ENCODE assay signal across 8 cellular contexts in the genomic region with DNA sequence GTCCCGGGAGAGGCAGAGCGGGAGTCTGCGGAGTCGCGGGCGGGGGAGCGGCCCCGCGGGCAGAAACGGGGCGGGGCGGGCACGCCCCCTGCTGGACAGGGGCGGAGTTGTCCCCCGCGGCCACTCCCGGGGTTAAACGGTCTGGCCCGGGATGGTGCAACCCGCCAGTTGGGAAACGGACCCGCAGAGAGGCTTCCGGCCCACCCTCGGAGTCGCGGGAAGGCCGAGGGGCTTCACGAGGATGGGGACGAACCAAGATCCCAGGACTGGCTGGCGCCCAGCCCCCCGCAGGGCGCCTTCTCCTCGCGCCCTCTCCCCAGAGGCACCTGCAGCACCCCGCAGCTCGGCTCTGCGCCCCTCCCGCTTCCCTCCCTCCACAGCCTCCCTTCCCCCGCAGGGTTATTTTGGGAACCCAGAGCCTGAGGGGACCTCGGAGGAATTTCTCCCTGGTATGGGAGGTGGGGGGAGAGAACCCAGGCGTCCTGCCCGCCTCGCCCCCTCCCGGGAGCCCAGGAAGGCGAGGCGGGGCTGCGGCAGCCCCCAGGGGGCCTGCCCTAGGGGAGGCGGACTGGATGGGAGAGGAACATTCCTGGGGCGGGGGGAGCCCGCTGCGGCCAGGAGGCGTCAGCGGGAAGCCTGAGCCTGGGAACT. TPM values are rescaled to one million over a fixed set of nuclear protein-coding genes. Genes with fewer than 3 reads are reported as not detected.
DNase-seq lines count a peak whose midpoint lies in the region; ATAC-seq and TF ChIP-seq lines count a peak whose summit lies in the region.

No MANE protein-coding gene starts in this region.

- H3K27me3 Mint-ChIP-seq in activated CD4-positive, alpha-beta T cell treated with anti-CD3 and anti-CD28 coated beads for 36 hours, result peaks cover 5% of the 10 kb centered on the region

- WGBS in lower leg skin, 2 donors, result 0 to 2% methylated on average over 24 to 29 of the region's 53 CpGs

- TF ChIP-seq CTCF in coronary artery (IDR thresholded peaks at IDR 0.05), result peak; percentile 88
- no peak for TF ChIP-seq CTCF in lower leg skin (IDR thresholded peaks at IDR 0.05)

- H3K4me3 Mint-ChIP-seq in activated CD4-positive, alpha-beta T cell treated with anti-CD3 and anti-CD28 coated beads for 36 hours, result peak overlapping the region; percentile 73

- H3K4me1 Mint-ChIP-seq in activated CD4-positive, alpha-beta T cell treated with anti-CD3 and anti-CD28 coated beads for 36 hours, result peaks cover 25% of the 10 kb centered on the region

- H3K36me3 ChIP-seq in KOPT-K1 (ENCODE audit: insufficient read depth, low read length), result peaks cover 28% of the 10 kb centered on the region

- peak; percentile 31 for DNase-seq in GDM1 (lab: John Stamatoyannopoulos, UW)
- DNase-seq in activated CD4-positive, alpha-beta T cell treated with anti-CD3 and anti-CD28 coated beads for 36 hours, result peak; percentile 86
- peak; percentile 93 for DNase-seq in coronary artery (ENCODE audit: low spot score)
- peak in 1 of 2 donors; percentile 96 for DNase-seq in lower leg skin (ENCODE audit: low spot score in 2 of 2)
- DNase-seq in stimulated activated CD4-positive, alpha-beta T cell treated with anti-CD3 and anti-CD28 coated beads, TNF-alpha, amount 100 ng/mL, for 24 hours (ENCODE audit: low read depth in 3 of 3), result peak; percentile 56 to 67 (median 60)
- DNase-seq in DMS79 treated with DMSO at 0.1 percent for 48 hours (lab: John Stamatoyannopoulos, UW), result no peak

- ATAC-seq in activated CD4-positive, alpha-beta T cell treated with anti-CD3 and anti-CD28 coated beads for 36 hours, result peak; percentile 47
- no peak for ATAC-seq in GM18519 (IDR thresholded peaks at IDR 0.05; ENCODE audit: low FRiP score, unreplicated experiment)

- intact Hi-C loops in activated CD4-positive, alpha-beta T cell treated with anti-CD3 and anti-CD28 coated beads for 36 hours (cut with DNase I, micrococcal nuclease), result loop anchor here (1.0 to 2.0 kb wide), 6 partner anchors 20 to 384 kb away; partner anchors contain the start of genes NRXN2 (in 1 of the 2), RPS6KA4 (in 1 of the 2) and SF1 (in 1 of the 2)
- intact Hi-C loops in lower leg skin (cut with DNase I; ENCODE audit: low total_unique reads), result no loop called here

- no peaks in the 10 kb centered on the region for H3K9me3 ChIP-seq in KOPT-K1 (ENCODE audit: insufficient read depth, low read length, poor library complexity, severe bottlenecking)

- no peaks in the 10 kb centered on the region for H3K36me3 Mint-ChIP-seq in activated CD4-positive, alpha-beta T cell treated with anti-CD3 and anti-CD28 coated beads for 36 hours (ENCODE audit: low read depth)

- peak overlapping the region; percentile 76 for H3K4me3 ChIP-seq in coronary artery
- H3K4me3 ChIP-seq in lower leg skin (ENCODE audit: low read depth, poor library complexity, severe bottlenecking), result peak overlapping the region; percentile 18

- POLR2A ChIA-PET in activated CD4-positive, alpha-beta T cell treated with anti-CD3 and anti-CD28 coated beads for 36 hours (lab: Charles Lee), result no interaction called here

- H3K9me3 Mint-ChIP-seq in activated CD4-positive, alpha-beta T cell treated with anti-CD3 and anti-CD28 coated beads for 36 hours (ENCODE audit: low read depth), result no peaks in the 10 kb centered on the region

- no peak for TF ChIP-seq POLR2A in lower leg skin (IDR thresholded peaks at IDR 0.05)

- no peak overlapping the region for H3K27ac Mint-ChIP-seq in activated CD4-positive, alpha-beta T cell treated with anti-CD3 and anti-CD28 coated beads for 36 hours

- CTCF ChIA-PET in activated CD4-positive, alpha-beta T cell treated with anti-CD3 and anti-CD28 coated beads for 36 hours (lab: Charles Lee), result interaction anchor here (0.6 to 1.8 kb wide), 6 partner anchors 10 to 131 kb away, joined by 3 to 6 read pairs (median 4); no protein-coding TSS in a partner anchor

- H3K27ac ChIP-seq in KOPT-K1 (ENCODE audit: low read depth, low read length, poor library complexity, severe bottlenecking) (peak overlapping the region; percentile 98), coronary artery (peak overlapping the region; percentile 91 to 99)

RNA-seq across cellular contexts. Expression of gene RASGRP2, which starts 0.9 kb away (rescaled TPM):
- 1 to 10 TPM; 5.6 to 5.9 TPM for total RNA-seq in activated CD4-positive, alpha-beta T cell treated with anti-CD3 and anti-CD28 coated beads for 36 hours
- 1 to 10 TPM; 1.1 to 10.0 (median 5.0) TPM for total RNA-seq in lower leg skin

RNA-seq across cellular contexts. Expression of gene PYGM, which starts 16.7 kb away (rescaled TPM):
- total RNA-seq in activated CD4-positive, alpha-beta T cell treated with anti-CD3 and anti-CD28 coated beads for 36 hours, result 1 to 10 TPM in 1 of 2 experiments, under 1 TPM in 1; 0.87 to 1.5 TPM
- total RNA-seq in lower leg skin, result 1 to 10 TPM in 1 of 4 donors, under 1 TPM in 3; 0.11 to 2.0 (median 0.44) TPM

RNA-seq across cellular contexts. Expression of gene NRXN2, which starts 20.1 kb away (rescaled TPM):
- total RNA-seq in activated CD4-positive, alpha-beta T cell treated with anti-CD3 and anti-CD28 coated beads for 36 hours, result under 1 TPM; 0.18 to 0.39 TPM
- 1 to 10 TPM in 2 of 4 donors, under 1 TPM in 1, not detected in 1; 0.27 to 7.0 (median 1.1) TPM for total RNA-seq in lower leg skin

RNA-seq across cellular contexts. Expression of gene SF1, which starts 35.3 kb away (rescaled TPM):
- total RNA-seq in activated CD4-positive, alpha-beta T cell treated with anti-CD3 and anti-CD28 coated beads for 36 hours, result 100 to 1,000 TPM; 318 to 362 TPM
- total RNA-seq in lower leg skin, result 100 to 1,000 TPM; 130 to 327 (median 178) TPM

RNA-seq across cellular contexts. Expression of gene MAP4K2, which starts 59.9 kb away (rescaled TPM):
- 10 to 100 TPM; 54.0 to 57.3 TPM for total RNA-seq in activated CD4-positive, alpha-beta T cell treated with anti-CD3 and anti-CD28 coated beads for 36 hours
- total RNA-seq in lower leg skin, result 10 to 100 TPM in 3 of 4 donors, 1 to 10 TPM in 1; 9.3 to 29.8 (median 19.5) TPM
